Comparison of ENCODE assay signal across 26 cellular contexts in genomic region chr2:66866331-66867037, GRCh38.
DNase-seq lines count a peak whose midpoint lies in the region; ATAC-seq and TF ChIP-seq lines count a peak whose summit lies in the region.
"Had no signal": no experiment of that assay in that cellular context is flagged by ENCODE, and none has a peak within 500 bp of the region (broad histone marks: within the 10 kb centered on the region; RNA-seq: fewer than 3 reads in every experiment).

No MANE protein-coding gene starts in this region.

- in situ Hi-C loops in IMR-90 (cut with MboI; ENCODE audit: low sequenced_read_pairs): no loop called here

- TF ChIP-seq EP300 in gastroesophageal sphincter (IDR thresholded peaks at IDR 0.05): no peak

- no peaks in the 10 kb centered on the region for H4K20me1 ChIP-seq in IMR-90 (ENCODE audit: insufficient read depth, low read length)

- H2BK20ac ChIP-seq in IMR-90 (ENCODE audit: low read depth, low read length): peak overlapping the region; percentile 99

- H2BK120ac ChIP-seq in IMR-90 (ENCODE audit: low read depth, low read length): peak overlapping the region; percentile 99

- H3K4me3 ChIP-seq in AG10803 (ENCODE audit: low read length) (no peak overlapping the region), IMR-90 (ENCODE audit: insufficient read depth, low read depth, low read length) (no peak overlapping the region), gastroesophageal sphincter (no peak overlapping the region)
- H3K4me3 ChIP-seq: GM12878, ovary, PC-9 had no signal

- DNase-seq in AG10803 (ENCODE audit: low read depth) (peak; percentile 61), IMR-90 (no peak), retina (peak; percentile 23), NCI-H2081 (lab: John Stamatoyannopoulos, UW) (no peak), NK-92 (lab: John Stamatoyannopoulos, UW; ENCODE audit: unreplicated experiment) (no peak)
- DNase-seq: activated CD4-positive, CD25-positive, alpha-beta regulatory T cell; activated CD8-positive, alpha-beta memory T cell treated with anti-CD3 and anti-CD28 coated beads, Interleukin-2, amount 10 ng/mL, durations not matched to agents 7 days and 5 days; activated naive CD4-positive, alpha-beta T cell; activated naive CD8-positive, alpha-beta T cell treated with anti-CD3 and anti-CD28 coated beads, Interleukin-2, amount 50 U/mL, for 24 hours; BE2C; CD8-positive, alpha-beta T cell; central memory CD4-positive, alpha-beta T cell; H9; NCI-H1694 treated with DMSO at 0.1 percent for 48 hours; NCI-H69; ovary; PC-9; SK-N-SH; stimulated activated CD4-positive, alpha-beta T cell treated with anti-CD3 and anti-CD28 coated beads, Interleukin-1b, Interleukin-23, amount 100 ng/mL, for 48 hours; stimulated activated naive CD8-positive, alpha-beta T cell treated with anti-CD3 and anti-CD28 coated beads, Interleukin-15, Interleukin-2, amounts not matched to agents 100 U/mL and 50 U/mL, for 24 hours had no signal

- peak overlapping the region; percentile 83 for H3K23ac ChIP-seq in IMR-90 (ENCODE audit: low read depth, low read length)

- H3K4ac ChIP-seq in IMR-90 (ENCODE audit: low read depth, low read length): peak overlapping the region; percentile 73

- H3K18ac ChIP-seq in IMR-90 (ENCODE audit: low read depth, low read length): peak overlapping the region; percentile 86

- peak overlapping the region; percentile 86; the same call in 2 of the 3 replicates for H2BK15ac ChIP-seq in IMR-90 (ENCODE audit: low read depth, low read length)

- TF ChIP-seq RAD21 in IMR-90 (IDR thresholded peaks at IDR 0.05; ENCODE audit: low read length): no peak

- no peaks in the 10 kb centered on the region for H3K9me3 ChIP-seq in IMR-90 (ENCODE audit: control insufficient read depth, insufficient read depth, low read length)
- no peaks in the 10 kb centered on the region for H3K9me3 ChIP-seq in gastroesophageal sphincter
- H3K9me3 ChIP-seq: BE2C, ovary, SK-N-SH had no signal

- H3K14ac ChIP-seq in IMR-90 (replicated peaks; ENCODE audit: low read depth, low read length): peak overlapping the region; percentile 98

- H3K9me1 ChIP-seq in IMR-90 (ENCODE audit: insufficient read depth, low read length): peaks cover 12% of the 10 kb centered on the region

- ATAC-seq in IMR-90 (ENCODE audit: low read depth) (peak; percentile 6), gastroesophageal sphincter (no peak), GM18873 (IDR thresholded peaks at IDR 0.05; ENCODE audit: low FRiP score, unreplicated experiment) (no peak), GM18517 (IDR thresholded peaks at IDR 0.05; ENCODE audit: unreplicated experiment) (no peak)
- ATAC-seq: activated CD8-positive, alpha-beta memory T cell treated with anti-CD3 and anti-CD28 coated beads, Interleukin-2, amount 10 ng/mL, durations not matched to agents 7 days and 5 days; activated naive CD8-positive, alpha-beta T cell treated with anti-CD3 and anti-CD28 coated beads, Interleukin-2, amount 50 U/mL, for 24 hours; CD8-positive, alpha-beta T cell; esophagus mucosa; GM12878; natural killer cell treated with Interleukin-12 subunit alpha and Interleukin-12 subunit beta and Interleukin-15 and Interleukin-18, amount 100 ng/mL, for 72 hours; stimulated activated naive CD8-positive, alpha-beta T cell treated with anti-CD3 and anti-CD28 coated beads, Interleukin-15, Interleukin-2, amounts not matched to agents 100 U/mL and 50 U/mL, for 24 hours had no signal

- H3K4me1 ChIP-seq in IMR-90 (ENCODE audit: control insufficient read depth, insufficient read depth, low read length) (peaks cover 34% of the 10 kb centered on the region), gastroesophageal sphincter (peaks cover 0 to 39% (median 0%) of the 10 kb centered on the region in 3 donors)
- H3K4me1 ChIP-seq: BE2C had no signal

- H2BK5ac ChIP-seq in IMR-90 (ENCODE audit: low read depth, low read length, poor library complexity, severe bottlenecking): peak overlapping the region; percentile 92

- dilution Hi-C loops in IMR-90 (cut with HindIII; ENCODE audit: low sequenced_read_pairs, unreplicated experiment): no loop called here

- H4K5ac ChIP-seq in IMR-90 (ENCODE audit: low read depth, low read length): peak overlapping the region; percentile 89; the same call in 1 of the 2 replicates

- H3K9ac ChIP-seq in IMR-90 (ENCODE audit: low read depth, low read length): peak overlapping the region; percentile 52
- H3K9ac ChIP-seq: SK-N-SH had no signal

- peak overlapping the region; percentile 63 for H4K91ac ChIP-seq in IMR-90 (ENCODE audit: insufficient read depth, low read depth, low read length)

- H3K4me2 ChIP-seq in IMR-90 (ENCODE audit: low read depth, low read length): peak overlapping the region; percentile 38; the same call in 1 of the 2 replicates
- H3K4me2 ChIP-seq: PC-9 had no signal

- 20% methylated on average over 1 of the region's 3 CpGs; no CpG with 5 or more reads in 1 of the 2 experiments for WGBS in IMR-90 (ENCODE audit: extremely low coverage in 2 of 2, insufficient read length in 1 of 2), 2 experiments
- 31 to 39% methylated on average over 2 to 3 of the region's 3 CpGs for WGBS in gastroesophageal sphincter (ENCODE audit: low coverage in 1 of 2), 2 donors

- H3K36me3 ChIP-seq in IMR-90 (ENCODE audit: control insufficient read depth, insufficient read depth, low read length): no peaks in the 10 kb centered on the region
- H3K36me3 ChIP-seq in gastroesophageal sphincter: no peaks in the 10 kb centered on the region
- H3K36me3 ChIP-seq: BE2C, ovary had no signal

- H2AFZ ChIP-seq in IMR-90 (replicated peaks; ENCODE audit: low read length, poor library complexity): peak overlapping the region; percentile 15
- H2AFZ ChIP-seq: PC-9 had no signal

- TF ChIP-seq POLR2A in IMR-90 (IDR thresholded peaks at IDR 0.05; ENCODE audit: low read depth, low read length) (no peak), gastroesophageal sphincter (IDR thresholded peaks at IDR 0.05) (no peak)

- H3K27ac ChIP-seq in IMR-90 (ENCODE audit: insufficient read depth, low read length): peak overlapping the region; percentile 51
- peak overlapping the region in 3 of 4 donors; percentile 15 to 82 (median 31) for H3K27ac ChIP-seq in gastroesophageal sphincter
- H3K27ac ChIP-seq: ovary, PC-9 had no signal

- BruUV-seq in IMR-90 (replicated peaks; lab: Mats Ljungman, UMichigan): no TSS peak

- H2AK5ac ChIP-seq in IMR-90 (ENCODE audit: low read depth, low read length): peak overlapping the region; percentile 62

- H3K79me1 ChIP-seq in IMR-90 (ENCODE audit: low read depth in 1 of 2, low read length in 2 of 2): peaks cover 0 to 40% of the 10 kb centered on the region in 2 experiments; a peak in 3 of 4 replicates

- POLR2A ChIA-PET in IMR-90 (lab: Charles Lee; ENCODE audit: unreplicated experiment): no interaction called here

- H4K8ac ChIP-seq in IMR-90 (ENCODE audit: low read depth in 2 of 2, low read length in 2 of 2): peak overlapping the region; percentile 45 to 95

- CTCF ChIA-PET in IMR-90 (lab: Yijun Ruan, JAX): interaction anchor here (1.1 kb wide), 1 partner anchor 27 kb away, joined by 3 read pairs; no protein-coding TSS in a partner anchor

- intact Hi-C loops in IMR-90 (cut with micrococcal nuclease): no loop called here

- H3K27me3 ChIP-seq in IMR-90 (ENCODE audit: control insufficient read depth, insufficient read depth, low read length) (no peaks in the 10 kb centered on the region), gastroesophageal sphincter (no peaks in the 10 kb centered on the region)
- H3K27me3 ChIP-seq: BE2C, ovary had no signal

- TF ChIP-seq CTCF in AG10803 (conservative IDR thresholded peaks at IDR 0.05; ENCODE audit: low read length) (no peak), IMR-90 (conservative IDR thresholded peaks at IDR 0.05; ENCODE audit: low read depth, low read length) (no peak), gastroesophageal sphincter (IDR thresholded peaks at IDR 0.05) (no peak)

- H3K56ac ChIP-seq in IMR-90 (ENCODE audit: extremely low read depth, insufficient read depth, low read length): 0 out of 2 replicates have a peak overlapping the region, but pooled peaks have one; percentile 2

- H2AK9ac ChIP-seq in IMR-90 (replicated peaks; ENCODE audit: low read depth, low read length, poor library complexity): no peak overlapping the region

TF ChIP-seq in IMR-90, 13 proteins besides CTCF, POLR2A, EP300 and RAD21:
- TF ChIP-seq FOS (IDR thresholded peaks at IDR 0.05; ENCODE audit: low read depth, low read length): no peak
- no peak for TF ChIP-seq CEBPB (IDR thresholded peaks at IDR 0.05; ENCODE audit: low read depth, low read length)
- no peak for TF ChIP-seq RFX5 (IDR thresholded peaks at IDR 0.05; ENCODE audit: low read depth, low read length)
- TF ChIP-seq MAZ (IDR thresholded peaks at IDR 0.05; ENCODE audit: borderline replicate concordance, low read depth, low read length): no peak
- TF ChIP-seq SMC3 (IDR thresholded peaks at IDR 0.05; ENCODE audit: low read depth, low read length): no peak
- TF ChIP-seq MAFK (IDR thresholded peaks at IDR 0.05; ENCODE audit: low read depth, low read length): no peak
- TF ChIP-seq NFE2L2 (IDR thresholded peaks at IDR 0.05; ENCODE audit: low read depth, low read length): no peak
- no peak for TF ChIP-seq ELK1 (IDR thresholded peaks at IDR 0.05; ENCODE audit: borderline replicate concordance, low read depth, low read length)
- no peak for TF ChIP-seq BHLHE40 (IDR thresholded peaks at IDR 0.05; ENCODE audit: low read depth, low read length)
- no peak for TF ChIP-seq USF2 (IDR thresholded peaks at IDR 0.05; ENCODE audit: low read depth, low read length)
- no peak for TF ChIP-seq RCOR1 (IDR thresholded peaks at IDR 0.05; ENCODE audit: insufficient replicate concordance, low read length)
- TF ChIP-seq MXI1 (IDR thresholded peaks at IDR 0.05; ENCODE audit: borderline replicate concordance, low read depth, low read length): no peak
- TF ChIP-seq CHD1 (IDR thresholded peaks at IDR 0.05; ENCODE audit: low read depth, low read length): no peak

Comparison
In these comparisons a context has a peak if more than half of its experiments do, and no peak if none do; other contexts are left out.
1. DNase-seq: peak in AG10803 (single experiment) and retina (single experiment); none in IMR-90 (single experiment), NCI-H2081 (0 of 2) and NK-92 (single experiment).